19 cellular contexts compared by ENCODE assay signal in genomic region chr13:73738626-73739025, GRCh38.
"Had no signal": no experiment of that assay in that cellular context is flagged by ENCODE, and none has a peak within 500 bp of the region (broad histone marks: within the 10 kb centered on the region; RNA-seq: fewer than 3 reads in every experiment).

No MANE protein-coding gene starts in this region.

- H3K9me3 ChIP-seq: gastroesophageal sphincter, left ventricle myocardium inferior, lower lobe of right lung, neutrophil, thoracic aorta, transverse colon had no signal

- H3K36me3 ChIP-seq: gastroesophageal sphincter, left ventricle myocardium inferior, lower lobe of right lung, neutrophil, thoracic aorta, transverse colon had no signal

- H3K27me3 ChIP-seq: dorsolateral prefrontal cortex, gastroesophageal sphincter, neutrophil, transverse colon had no signal

- H3K4me1 ChIP-seq: lower lobe of right lung, transverse colon had no signal

- DNase-seq: cortex of kidney; dorsolateral prefrontal cortex; effector CD8-positive, alpha-beta T cell; glutamatergic neuron; immature natural killer cell; left cardiac atrium; left ventricle myocardium inferior; lower lobe of right lung; naive thymus-derived CD8-positive, alpha-beta T cell; posterior cingulate gyrus; stimulated activated CD4-positive, alpha-beta T cell treated with anti-CD3 and anti-CD28 coated beads, Interleukin-2, amount 100 ng/mL, for 24 hours; stimulated activated CD4-positive, alpha-beta T cell treated with anti-CD3 and anti-CD28 coated beads, Interleukin-4, amount 100 ng/mL, for 4 hours; stimulated activated naive B cell treated with anti-CD40 and anti-IgM and Interleukin-4, amounts not matched to agents 10 μg/mL and 1 μg/mL and 100 μg/mL, for 72 hours; stimulated activated naive CD8-positive, alpha-beta T cell treated with anti-CD3 and anti-CD28 coated beads, Interleukin-15, amount 100 ng/mL, for 72 hours; transverse colon had no signal

- H3K27ac ChIP-seq: gastroesophageal sphincter, left ventricle myocardium inferior, lower lobe of right lung, neutrophil, skin epidermis, thoracic aorta, transverse colon had no signal

- H3K4me3 ChIP-seq: dorsolateral prefrontal cortex, gastroesophageal sphincter, left ventricle myocardium inferior, lower lobe of right lung, skin epidermis, thoracic aorta, transverse colon had no signal
